ENCODE assay signal across 1 cellular context in genomic region chr2:101234169-101234938, GRCh38.
TF ChIP-seq lines count a peak whose summit lies in the region.

No MANE protein-coding gene starts in this region.

TF ChIP-seq in HepG2, 621 proteins besides CTCF, POLR2A, EP300 and RAD21 (continued from another document and continues in another):
- TF ChIP-seq AFF4 (CRISPR knock-in tag; IDR thresholded peaks at IDR 0.05) = no peak
- TF ChIP-seq ASH2L (IDR thresholded peaks at IDR 0.05; ENCODE audit: insufficient read length, low read depth, low read length) = peak; percentile 17
- TF ChIP-seq FLYWCH1 (CRISPR knock-in tag; IDR thresholded peaks at IDR 0.05) = no peak
- TF ChIP-seq SMC3 (IDR thresholded peaks at IDR 0.05; ENCODE audit: low read length) = no peak
- TF ChIP-seq GATA4 (IDR thresholded peaks at IDR 0.05; ENCODE audit: borderline replicate concordance, low read depth) = peak; percentile 55; the same call in 1 of the 2 replicates
- no peak for TF ChIP-seq LBX2 (CRISPR knock-in tag; IDR thresholded peaks at IDR 0.05; ENCODE audit: borderline replicate concordance)
- no peak for TF ChIP-seq ARNT (IDR thresholded peaks at IDR 0.05)
- TF ChIP-seq ZNF597 (CRISPR knock-in tag; IDR thresholded peaks at IDR 0.05) = no peak
- 0 out of 2 replicates have a peak, but pooled peaks have one; percentile 30 for TF ChIP-seq ZNF775 (CRISPR knock-in tag; IDR thresholded peaks at IDR 0.05; ENCODE audit: borderline replicate concordance)
- TF ChIP-seq ZFP62 (CRISPR knock-in tag; IDR thresholded peaks at IDR 0.05) = no peak
- TF ChIP-seq ZNF615 (CRISPR knock-in tag; IDR thresholded peaks at IDR 0.05; ENCODE audit: borderline replicate concordance) = no peak
- peak; percentile 46 for TF ChIP-seq BCL6 (CRISPR knock-in tag; IDR thresholded peaks at IDR 0.05)
- 0 out of 2 replicates have a peak, but pooled peaks have one; percentile 30 for TF ChIP-seq ZNF609 (CRISPR knock-in tag; IDR thresholded peaks at IDR 0.05; ENCODE audit: borderline replicate concordance)
- TF ChIP-seq HNF1B (CRISPR knock-in tag; IDR thresholded peaks at IDR 0.05) = peak; percentile 75; the same call in 1 of the 2 replicates
- no peak for TF ChIP-seq ZNF503 (CRISPR knock-in tag; IDR thresholded peaks at IDR 0.05)
- peak; percentile 34; the same call in 1 of the 2 replicates for TF ChIP-seq SP5 (CRISPR knock-in tag; IDR thresholded peaks at IDR 0.05; ENCODE audit: borderline replicate concordance, low read depth)
- no peak for TF ChIP-seq NFKB2 (CRISPR knock-in tag; IDR thresholded peaks at IDR 0.05; ENCODE audit: borderline replicate concordance)
- no peak for TF ChIP-seq KAT7 (CRISPR knock-in tag; IDR thresholded peaks at IDR 0.05; ENCODE audit: borderline replicate concordance)
- peak; percentile 49; the same call in 1 of the 2 replicates for TF ChIP-seq ETV5 (CRISPR knock-in tag; IDR thresholded peaks at IDR 0.05; ENCODE audit: borderline replicate concordance)
- TF ChIP-seq MEF2D (CRISPR knock-in tag; IDR thresholded peaks at IDR 0.05) = peak; percentile 100
- 0 out of 2 replicates have a peak, but pooled peaks have one; percentile 24 for TF ChIP-seq TOE1 (CRISPR knock-in tag; IDR thresholded peaks at IDR 0.05)
- no peak for TF ChIP-seq ZNF746 (CRISPR knock-in tag; IDR thresholded peaks at IDR 0.05)
- TF ChIP-seq ZNF614 (CRISPR knock-in tag; IDR thresholded peaks at IDR 0.05; ENCODE audit: borderline replicate concordance) = peak; percentile 60; the same call in 1 of the 2 replicates
- no peak for TF ChIP-seq ZNF264 (CRISPR knock-in tag; IDR thresholded peaks at IDR 0.05)
- peak; percentile 63; the same call in 1 of the 2 replicates for TF ChIP-seq IRF2 (CRISPR knock-in tag; IDR thresholded peaks at IDR 0.05)
- 0 out of 2 replicates have a peak, but pooled peaks have one; percentile 29 for TF ChIP-seq PHF8 (CRISPR knock-in tag; IDR thresholded peaks at IDR 0.05)
- TF ChIP-seq BORCS8-MEF2B (CRISPR knock-in tag; IDR thresholded peaks at IDR 0.05) = no peak
- no peak for TF ChIP-seq MAFG (CRISPR knock-in tag; IDR thresholded peaks at IDR 0.05)
- TF ChIP-seq ZNF33A (CRISPR knock-in tag; IDR thresholded peaks at IDR 0.05; ENCODE audit: borderline replicate concordance) = no peak; the same call in 1 of the 2 replicates
- TF ChIP-seq NCOA2 (CRISPR knock-in tag; IDR thresholded peaks at IDR 0.05) = peak; percentile 77; the same call in 1 of the 2 replicates
- TF ChIP-seq HNF4A (CRISPR knock-in tag; IDR thresholded peaks at IDR 0.05) = peak; percentile 23; the same call in 1 of the 2 replicates
- peak; percentile 89; the same call in 1 of the 2 replicates for TF ChIP-seq TRIM24 (CRISPR knock-in tag; IDR thresholded peaks at IDR 0.05)
- TF ChIP-seq ZNF142 (CRISPR knock-in tag; IDR thresholded peaks at IDR 0.05) = peak; percentile 52; the same call in 1 of the 2 replicates
- TF ChIP-seq KLF6 (CRISPR knock-in tag; IDR thresholded peaks at IDR 0.05) = peak; percentile 46
- no peak for TF ChIP-seq ZNF207 (IDR thresholded peaks at IDR 0.05; ENCODE audit: borderline replicate concordance)
- peak; percentile 41; the same call in 1 of the 2 replicates for TF ChIP-seq ZNF317 (CRISPR knock-in tag; IDR thresholded peaks at IDR 0.05)
- no peak for TF ChIP-seq KLF13 (CRISPR knock-in tag; IDR thresholded peaks at IDR 0.05)
- peak; percentile 30; the same call in 1 of the 2 replicates for TF ChIP-seq SALL1 (CRISPR knock-in tag; IDR thresholded peaks at IDR 0.05)
- TF ChIP-seq ZBTB21 (CRISPR knock-in tag; IDR thresholded peaks at IDR 0.05) = no peak
- TF ChIP-seq KDM3A (CRISPR knock-in tag; IDR thresholded peaks at IDR 0.05; ENCODE audit: low read depth) = no peak
